Comparison of ENCODE assay signal across 12 cellular contexts in genomic region chr13:79485451-79485850, GRCh38. TPM values are rescaled to one million over a fixed set of nuclear protein-coding genes. Genes with fewer than 3 reads are reported as not detected.
DNase-seq lines count a peak whose midpoint lies in the region; ATAC-seq and TF ChIP-seq lines count a peak whose summit lies in the region.
"Had no signal": no experiment of that assay in that cellular context is flagged by ENCODE, and none has a peak within 500 bp of the region (broad histone marks: within the 10 kb centered on the region; RNA-seq: fewer than 3 reads in every experiment).

No MANE protein-coding gene starts in this region.

- no peak for TF ChIP-seq EP300 in transverse colon (IDR thresholded peaks at IDR 0.05; ENCODE audit: low read depth)

- TF ChIP-seq POLR2A in right lobe of liver (IDR thresholded peaks at IDR 0.05) = no peak
- TF ChIP-seq POLR2A in transverse colon (IDR thresholded peaks at IDR 0.05) = no peak

- H3K4me3 ChIP-seq in right lobe of liver (no peak overlapping the region), transverse colon (no peak overlapping the region)

- in situ Hi-C loops in transverse colon (cut with MboI; ENCODE audit: low pct_ligation_motif_present in 1 of 4, low pct_unique_long_range_greater_than_20kb in 1 of 4, low sequenced_read_pairs in 3 of 4) (no loop called here), KBM-7 (cut with MboI; ENCODE audit: low pct_unique_long_range_greater_than_20kb, low sequenced_read_pairs) (no loop called here)

- H3K27ac ChIP-seq in right lobe of liver (peak overlapping the region; percentile 44 to 83 (median 72)), transverse colon (peak overlapping the region; percentile 69 to 89 (median 88))

- no peak for DNase-seq in natural killer cell treated with Interleukin-12 subunit alpha and Interleukin-12 subunit beta and Interleukin-15 and Interleukin-18, amount 100 ng/mL, for 72 hours (ENCODE audit: low spot score)
- DNase-seq in natural killer cell (no peak), right lobe of liver (no peak), transverse colon (no peak), NCI-H1930 (lab: John Stamatoyannopoulos, UW) (no peak), activated gamma-delta T cell (lab: John Stamatoyannopoulos, UW) (no peak), KBM-7 (no peak)
- DNase-seq in activated T-helper 2 cell treated with anti-CD3 and anti-CD28 coated beads, Interferon-gamma antibody, Interleukin-2, Interleukin-4, amounts not matched to agents 10 μg/mL and 5 μg/mL and 100 μg/mL, durations not matched to agents 14 hours and 24 hours and 36 hours (ENCODE audit: low spot score) = no peak
- DNase-seq: anterior cingulate cortex; CD4-positive, CD25-positive, alpha-beta regulatory T cell; effector memory CD4-positive, alpha-beta T cell; NCI-H2029 had no signal

- intact Hi-C loops in natural killer cell (cut with micrococcal nuclease) = no loop called here
- intact Hi-C loops in activated T-helper 2 cell treated with anti-CD3 and anti-CD28 coated beads, Interferon-gamma antibody, Interleukin-2, Interleukin-4, amounts not matched to agents 10 μg/mL and 5 μg/mL and 100 μg/mL, durations not matched to agents 14 hours and 24 hours and 36 hours (cut with micrococcal nuclease) = loop anchor here (1.0 kb wide), 2 partner anchors 34 to 40 kb away; no protein-coding TSS in a partner anchor
- intact Hi-C loops in right lobe of liver (cut with DNase I) = no loop called here
- intact Hi-C loops in transverse colon (cut with DNase I; ENCODE audit: low total_unique reads) = no loop called here

- no peaks in the 10 kb centered on the region for H3K36me3 ChIP-seq in right lobe of liver
- H3K36me3 ChIP-seq in transverse colon = no peaks in the 10 kb centered on the region

- peaks cover 42 to 52% of the 10 kb centered on the region in 2 donors for H3K4me1 Mint-ChIP-seq in natural killer cell treated with Interleukin-12 subunit alpha and Interleukin-12 subunit beta and Interleukin-15 and Interleukin-18, amount 100 ng/mL, for 72 hours (ENCODE audit: low read depth in 2 of 2)
- peaks cover 34 to 35% of the 10 kb centered on the region in 2 donors for H3K4me1 Mint-ChIP-seq in natural killer cell
- peaks cover 67% of the 10 kb centered on the region for H3K4me1 Mint-ChIP-seq in activated T-helper 2 cell treated with anti-CD3 and anti-CD28 coated beads, Interferon-gamma antibody, Interleukin-2, Interleukin-4, amounts not matched to agents 10 μg/mL and 5 μg/mL and 100 μg/mL, durations not matched to agents 14 hours and 24 hours and 36 hours (ENCODE audit: low read depth)

- H3K36me3 Mint-ChIP-seq in natural killer cell treated with Interleukin-12 subunit alpha and Interleukin-12 subunit beta and Interleukin-15 and Interleukin-18, amount 100 ng/mL, for 72 hours = peaks cover 17% of the 10 kb centered on the region
- H3K36me3 Mint-ChIP-seq in natural killer cell = peaks cover 8% of the 10 kb centered on the region
- peaks cover 76% of the 10 kb centered on the region for H3K36me3 Mint-ChIP-seq in activated T-helper 2 cell treated with anti-CD3 and anti-CD28 coated beads, Interferon-gamma antibody, Interleukin-2, Interleukin-4, amounts not matched to agents 10 μg/mL and 5 μg/mL and 100 μg/mL, durations not matched to agents 14 hours and 24 hours and 36 hours (ENCODE audit: low read depth)
- H3K36me3 Mint-ChIP-seq: CD4-positive, CD25-positive, alpha-beta regulatory T cell had no signal

- H3K4me3 Mint-ChIP-seq in natural killer cell treated with Interleukin-12 subunit alpha and Interleukin-12 subunit beta and Interleukin-15 and Interleukin-18, amount 100 ng/mL, for 72 hours = peak overlapping the region; percentile 11
- no peak overlapping the region for H3K4me3 Mint-ChIP-seq in natural killer cell
- peak overlapping the region; percentile 87 for H3K4me3 Mint-ChIP-seq in activated T-helper 2 cell treated with anti-CD3 and anti-CD28 coated beads, Interferon-gamma antibody, Interleukin-2, Interleukin-4, amounts not matched to agents 10 μg/mL and 5 μg/mL and 100 μg/mL, durations not matched to agents 14 hours and 24 hours and 36 hours (ENCODE audit: low read depth)

- no peaks in the 10 kb centered on the region for H3K27me3 ChIP-seq in right lobe of liver
- H3K27me3 ChIP-seq in transverse colon = no peaks in the 10 kb centered on the region

- TF ChIP-seq CTCF in natural killer cell (IDR thresholded peaks at IDR 0.05) (no peak), right lobe of liver (IDR thresholded peaks at IDR 0.05) (no peak), transverse colon (IDR thresholded peaks at IDR 0.05) (no peak)

- H3K9me3 ChIP-seq in right lobe of liver (no peaks in the 10 kb centered on the region), transverse colon (no peaks in the 10 kb centered on the region)

- H3K27me3 Mint-ChIP-seq in natural killer cell treated with Interleukin-12 subunit alpha and Interleukin-12 subunit beta and Interleukin-15 and Interleukin-18, amount 100 ng/mL, for 72 hours = peaks cover 0 to 2% of the 10 kb centered on the region in 2 donors
- H3K27me3 Mint-ChIP-seq in natural killer cell (ENCODE audit: low read depth in 2 of 2) = peaks cover 15 to 38% of the 10 kb centered on the region in 2 donors
- H3K27me3 Mint-ChIP-seq in activated T-helper 2 cell treated with anti-CD3 and anti-CD28 coated beads, Interferon-gamma antibody, Interleukin-2, Interleukin-4, amounts not matched to agents 10 μg/mL and 5 μg/mL and 100 μg/mL, durations not matched to agents 14 hours and 24 hours and 36 hours (ENCODE audit: low read depth) = no peaks in the 10 kb centered on the region
- H3K27me3 Mint-ChIP-seq: CD4-positive, CD25-positive, alpha-beta regulatory T cell had no signal

- H3K4me1 ChIP-seq in right lobe of liver (peaks cover 0 to 43% (median 12%) of the 10 kb centered on the region in 4 donors), transverse colon (peaks cover 15 to 58% (median 35%) of the 10 kb centered on the region in 4 donors)

- 39% methylated on average over 2 of the region's 2 CpGs for WGBS in right lobe of liver (ENCODE audit: insufficient coverage, low coverage, low lambda C conversion rate, missing lambda C conversion rate)
- WGBS in transverse colon (ENCODE audit: low coverage in 1 of 2), 2 donors = 53 to 60% methylated on average over 2 of the region's 2 CpGs

- peak overlapping the region in 1 of 2 donors; percentile 95 for H3K27ac Mint-ChIP-seq in natural killer cell treated with Interleukin-12 subunit alpha and Interleukin-12 subunit beta and Interleukin-15 and Interleukin-18, amount 100 ng/mL, for 72 hours
- no peak overlapping the region for H3K27ac Mint-ChIP-seq in natural killer cell
- peak overlapping the region; percentile 91 for H3K27ac Mint-ChIP-seq in activated T-helper 2 cell treated with anti-CD3 and anti-CD28 coated beads, Interferon-gamma antibody, Interleukin-2, Interleukin-4, amounts not matched to agents 10 μg/mL and 5 μg/mL and 100 μg/mL, durations not matched to agents 14 hours and 24 hours and 36 hours
- H3K27ac Mint-ChIP-seq: CD4-positive, CD25-positive, alpha-beta regulatory T cell had no signal

- ATAC-seq in natural killer cell treated with Interleukin-12 subunit alpha and Interleukin-12 subunit beta and Interleukin-15 and Interleukin-18, amount 100 ng/mL, for 72 hours = no peak
- no peak for ATAC-seq in natural killer cell
- ATAC-seq in right lobe of liver = no peak

- H3K9me3 Mint-ChIP-seq in natural killer cell treated with Interleukin-12 subunit alpha and Interleukin-12 subunit beta and Interleukin-15 and Interleukin-18, amount 100 ng/mL, for 72 hours = no peaks in the 10 kb centered on the region
- H3K9me3 Mint-ChIP-seq in natural killer cell = no peaks in the 10 kb centered on the region
- peaks cover 7% of the 10 kb centered on the region for H3K9me3 Mint-ChIP-seq in activated T-helper 2 cell treated with anti-CD3 and anti-CD28 coated beads, Interferon-gamma antibody, Interleukin-2, Interleukin-4, amounts not matched to agents 10 μg/mL and 5 μg/mL and 100 μg/mL, durations not matched to agents 14 hours and 24 hours and 36 hours
- H3K9me3 Mint-ChIP-seq: CD4-positive, CD25-positive, alpha-beta regulatory T cell had no signal

RNA-seq across cellular contexts. Expression of gene NDFIP2, which starts 4.5 kb away (rescaled TPM):
- 100 to 1,000 TPM in 1 of 2 donors, 10 to 100 TPM in 1; 54.1 to 110 TPM for total RNA-seq in natural killer cell treated with Interleukin-12 subunit alpha and Interleukin-12 subunit beta and Interleukin-15 and Interleukin-18, amount 100 ng/mL, for 72 hours
- total RNA-seq in natural killer cell (1 to 10 TPM; 2.6 to 9.6 (median 3.6) TPM), right lobe of liver (10 to 100 TPM; 20.3 to 32.7 (median 27.5) TPM), transverse colon (100 to 1,000 TPM in 1 of 4 donors, 10 to 100 TPM in 3; 56.9 to 116 (median 83.6) TPM)
- total RNA-seq in activated T-helper 2 cell treated with anti-CD3 and anti-CD28 coated beads, Interferon-gamma antibody, Interleukin-2, Interleukin-4, amounts not matched to agents 10 μg/mL and 5 μg/mL and 100 μg/mL, durations not matched to agents 14 hours and 24 hours and 36 hours = 227 and 231 TPM in 2 replicates
